Comparison of ENCODE assay signal across 9 cellular contexts in genomic region chr4:75555294-75556164, GRCh38. TPM values are rescaled to one million over a fixed set of nuclear protein-coding genes. Genes with fewer than 3 reads are reported as not detected.
DNase-seq lines count a peak whose midpoint lies in the region; ATAC-seq and TF ChIP-seq lines count a peak whose summit lies in the region.
"Had no signal": no experiment of that assay in that cellular context is flagged by ENCODE, and none has a peak within 500 bp of the region (broad histone marks: within the 10 kb centered on the region; RNA-seq: fewer than 3 reads in every experiment).

TSS of gene ODAPH (plus strand) at chr4:75556066. CDS start at chr4:75556083, 17 bp downstream.

- no peaks in the 10 kb centered on the region for H3K27me3 Mint-ChIP-seq in activated T-helper 1 cell treated with anti-CD3 and anti-CD28 coated beads, Interleukin-12 subunit alpha, Interleukin-12 subunit beta, Interleukin-2, Interleukin-4 antibody, amounts not matched to agents 30 ng/mL and 10 ng/mL and 1 ng/mL, durations not matched to agents 14 hours and 24 hours and 36 hours (ENCODE audit: insufficient read depth)

- H3K4me3 Mint-ChIP-seq in activated T-helper 1 cell treated with anti-CD3 and anti-CD28 coated beads, Interleukin-12 subunit alpha, Interleukin-12 subunit beta, Interleukin-2, Interleukin-4 antibody, amounts not matched to agents 30 ng/mL and 10 ng/mL and 1 ng/mL, durations not matched to agents 14 hours and 24 hours and 36 hours: no peak within 1 kb of the TSS

- no peak for TF ChIP-seq POLR2A in erythroblast (IDR thresholded peaks at IDR 0.05; ENCODE audit: low read length)

- H3K4me3 ChIP-seq in GM12865 (ENCODE audit: low read depth, low read length): no peak within 1 kb of the TSS
- H3K4me3 ChIP-seq: SJSA1 had no signal

- DNase-seq in GM12865 (ENCODE audit: low read depth): peak; percentile 84
- peak; percentile 6 for DNase-seq in activated T-helper 1 cell treated with anti-CD3 and anti-CD28 coated beads, Interleukin-12 subunit alpha, Interleukin-12 subunit beta, Interleukin-2, Interleukin-4 antibody, amounts not matched to agents 30 ng/mL and 10 ng/mL and 1 ng/mL, durations not matched to agents 14 hours and 24 hours and 36 hours (ENCODE audit: low spot score)
- DNase-seq in stimulated activated CD4-positive, alpha-beta T cell treated with anti-CD3 and anti-CD28 coated beads, Interleukin-2, amount 100 ng/mL, for 24 hours: peak; percentile 7 to 22
- no peak for DNase-seq in SKM-1 (lab: John Stamatoyannopoulos, UW; ENCODE audit: unreplicated experiment)
- no peak for DNase-seq in erythroblast (lab: John Stamatoyannopoulos, UW)
- DNase-seq in activated naive CD4-positive, alpha-beta T cell treated with anti-CD3 and anti-CD28 coated beads, Interleukin-2, amount 50 U/mL, for 16 hours: no peak

- no peak within 1 kb of the TSS for H3K27ac Mint-ChIP-seq in activated T-helper 1 cell treated with anti-CD3 and anti-CD28 coated beads, Interleukin-12 subunit alpha, Interleukin-12 subunit beta, Interleukin-2, Interleukin-4 antibody, amounts not matched to agents 30 ng/mL and 10 ng/mL and 1 ng/mL, durations not matched to agents 14 hours and 24 hours and 36 hours

- ATAC-seq in GM21447 (IDR thresholded peaks at IDR 0.05; ENCODE audit: unreplicated experiment): peak; percentile 96
- peak; percentile 80 for ATAC-seq in HG03575 (IDR thresholded peaks at IDR 0.05; ENCODE audit: extremely low read depth, insufficient number of reproducible peaks, low FRiP score, unreplicated experiment)

- no peaks in the 10 kb centered on the region for H3K36me3 Mint-ChIP-seq in activated T-helper 1 cell treated with anti-CD3 and anti-CD28 coated beads, Interleukin-12 subunit alpha, Interleukin-12 subunit beta, Interleukin-2, Interleukin-4 antibody, amounts not matched to agents 30 ng/mL and 10 ng/mL and 1 ng/mL, durations not matched to agents 14 hours and 24 hours and 36 hours (ENCODE audit: low read depth)

- no peak for TF ChIP-seq CTCF in GM12865 (IDR thresholded peaks at IDR 0.05; ENCODE audit: insufficient read depth, low read depth, low read length, missing control alignments)

- intact Hi-C loops in activated T-helper 1 cell treated with anti-CD3 and anti-CD28 coated beads, Interleukin-12 subunit alpha, Interleukin-12 subunit beta, Interleukin-2, Interleukin-4 antibody, amounts not matched to agents 30 ng/mL and 10 ng/mL and 1 ng/mL, durations not matched to agents 14 hours and 24 hours and 36 hours (cut with micrococcal nuclease): no loop called here

- H3K4me1 Mint-ChIP-seq in activated T-helper 1 cell treated with anti-CD3 and anti-CD28 coated beads, Interleukin-12 subunit alpha, Interleukin-12 subunit beta, Interleukin-2, Interleukin-4 antibody, amounts not matched to agents 30 ng/mL and 10 ng/mL and 1 ng/mL, durations not matched to agents 14 hours and 24 hours and 36 hours (ENCODE audit: low read depth): peaks cover 5% of the 10 kb centered on the region

- H3K9me3 Mint-ChIP-seq in activated T-helper 1 cell treated with anti-CD3 and anti-CD28 coated beads, Interleukin-12 subunit alpha, Interleukin-12 subunit beta, Interleukin-2, Interleukin-4 antibody, amounts not matched to agents 30 ng/mL and 10 ng/mL and 1 ng/mL, durations not matched to agents 14 hours and 24 hours and 36 hours: no peaks in the 10 kb centered on the region

RNA-seq across cellular contexts. Expression of gene ODAPH, which starts in this region (rescaled TPM):
- total RNA-seq in activated T-helper 1 cell treated with anti-CD3 and anti-CD28 coated beads, Interleukin-12 subunit alpha, Interleukin-12 subunit beta, Interleukin-2, Interleukin-4 antibody, amounts not matched to agents 30 ng/mL and 10 ng/mL and 1 ng/mL, durations not matched to agents 14 hours and 24 hours and 36 hours: 0.54 and 1.4 TPM in 2 replicates
- total RNA-seq: SJSA1 had no signal

Comparison
In these comparisons a context has a peak if more than half of its experiments do, and no peak if none do; other contexts are left out.
1. DNase-seq: peak in GM12865 (single experiment), activated T-helper 1 cell treated with anti-CD3 and anti-CD28 coated beads, Interleukin-12 subunit alpha, Interleukin-12 subunit beta, Interleukin-2, Interleukin-4 antibody, amounts not matched to agents 30 ng/mL and 10 ng/mL and 1 ng/mL, durations not matched to agents 14 hours and 24 hours and 36 hours (single experiment) and stimulated activated CD4-positive, alpha-beta T cell treated with anti-CD3 and anti-CD28 coated beads, Interleukin-2, amount 100 ng/mL, for 24 hours (2 of 2); none in SKM-1 (single experiment), erythroblast (0 of 2) and activated naive CD4-positive, alpha-beta T cell treated with anti-CD3 and anti-CD28 coated beads, Interleukin-2, amount 50 U/mL, for 16 hours (single experiment).